ENCODE assay signal across 6 cellular contexts in genomic region chr1:1013922-1014617, GRCh38. TPM values are rescaled to one million over a fixed set of nuclear protein-coding genes. Genes with fewer than 3 reads are reported as not detected.
DNase-seq lines count a peak whose midpoint lies in the region; ATAC-seq lines count a peak whose summit lies in the region.

No MANE protein-coding gene starts in this region.

- H3K9ac ChIP-seq in HUES64 (ENCODE audit: low read depth, low read length) = peak overlapping the region; percentile 60

- WGBS in HUES64 = 34% methylated on average over 41 of the region's 41 CpGs
- WGBS in mesodermal cell (ENCODE audit: insufficient coverage in 2 of 2), 2 experiments = 54 to 59% methylated on average over 27 to 38 of the region's 41 CpGs

- H3K36me3 Mint-ChIP-seq in activated naive CD4-positive, alpha-beta T cell treated with anti-CD3 and anti-CD28 coated beads, Interleukin-2, amount 50 U/mL, for 24 hours = no peaks in the 10 kb centered on the region

- H3K4me3 ChIP-seq in HUES64 (ENCODE audit: low read length) = peak overlapping the region; percentile 69
- H3K4me3 ChIP-seq in mesodermal cell (ENCODE audit: extremely low read depth, insufficient read depth, low read length, poor library complexity, severe bottlenecking) = peak overlapping the region; percentile 41

- peak overlapping the region; percentile 91 for H3K27ac Mint-ChIP-seq in activated naive CD4-positive, alpha-beta T cell treated with anti-CD3 and anti-CD28 coated beads, Interleukin-2, amount 50 U/mL, for 24 hours

- H3K27me3 Mint-ChIP-seq in activated naive CD4-positive, alpha-beta T cell treated with anti-CD3 and anti-CD28 coated beads, Interleukin-2, amount 50 U/mL, for 24 hours = no peaks in the 10 kb centered on the region

- H3K9me3 ChIP-seq in HUES64 (ENCODE audit: insufficient read depth, low read depth, low read length) = no peaks in the 10 kb centered on the region
- H3K9me3 ChIP-seq in mesodermal cell (ENCODE audit: control insufficient read depth, low read length) = no peaks in the 10 kb centered on the region

- peak overlapping the region; percentile 90 for H3K4me3 Mint-ChIP-seq in activated naive CD4-positive, alpha-beta T cell treated with anti-CD3 and anti-CD28 coated beads, Interleukin-2, amount 50 U/mL, for 24 hours

- no peak for DNase-seq in AG08396 (ENCODE audit: low spot score)
- no peak for DNase-seq in anterior cingulate cortex (lab: John Stamatoyannopoulos, UW)

- H3K4me1 Mint-ChIP-seq in activated naive CD4-positive, alpha-beta T cell treated with anti-CD3 and anti-CD28 coated beads, Interleukin-2, amount 50 U/mL, for 24 hours = peaks cover 33% of the 10 kb centered on the region

- no peak for ATAC-seq in HG03432 (IDR thresholded peaks at IDR 0.05; ENCODE audit: unreplicated experiment)

- H3K9me3 Mint-ChIP-seq in activated naive CD4-positive, alpha-beta T cell treated with anti-CD3 and anti-CD28 coated beads, Interleukin-2, amount 50 U/mL, for 24 hours = no peaks in the 10 kb centered on the region

- H3K27ac ChIP-seq in HUES64 (ENCODE audit: low read depth, low read length) = peak overlapping the region; percentile 83; the same call in 1 of the 2 replicates
- H3K27ac ChIP-seq in mesodermal cell (ENCODE audit: low read depth, low read length, severe bottlenecking) = no peak overlapping the region

- no peaks in the 10 kb centered on the region for H3K36me3 ChIP-seq in HUES64 (ENCODE audit: insufficient read depth, low read length)
- no peaks in the 10 kb centered on the region for H3K36me3 ChIP-seq in mesodermal cell (ENCODE audit: control insufficient read depth, insufficient read depth, low read length)

- H3K27me3 ChIP-seq in HUES64 (ENCODE audit: insufficient read depth, low read length) = peaks cover 9% of the 10 kb centered on the region

- H3K4me1 ChIP-seq in HUES64 (ENCODE audit: insufficient read depth, low read length) = peaks cover 8% of the 10 kb centered on the region
- H3K4me1 ChIP-seq in mesodermal cell (ENCODE audit: control insufficient read depth, insufficient read depth, low read length, poor library complexity, severe bottlenecking) = peaks cover 7% of the 10 kb centered on the region

RNA-seq across cellular contexts. Expression of gene ISG15, which starts 0.8 kb away (rescaled TPM):
- polyA plus RNA-seq in HUES64 (2013, experiment 1 of 2) = 24.5 TPM
- polyA plus RNA-seq in HUES64 (2013, experiment 2 of 2) = 29.7 TPM
- 53.2 TPM for polyA plus RNA-seq in mesodermal cell (2013, experiment 1 of 2)
- polyA plus RNA-seq in mesodermal cell (2013, experiment 2 of 2) = 44.4 TPM

RNA-seq across cellular contexts. Expression of gene AGRN, which starts 5.8 kb away (rescaled TPM):
- 58.7 TPM for polyA plus RNA-seq in HUES64 (2013, experiment 1 of 2)
- 72.3 TPM for polyA plus RNA-seq in HUES64 (2013, experiment 2 of 2)
- polyA plus RNA-seq in mesodermal cell (2013, experiment 1 of 2) = 116 TPM
- 88.7 TPM for polyA plus RNA-seq in mesodermal cell (2013, experiment 2 of 2)

RNA-seq across cellular contexts. Expression of gene HES4, which starts 14.2 kb away (rescaled TPM):
- polyA plus RNA-seq in HUES64 (2013, experiment 1 of 2) = 3.7 TPM
- polyA plus RNA-seq in HUES64 (2013, experiment 2 of 2) = 4.8 TPM
- 59.5 TPM for polyA plus RNA-seq in mesodermal cell (2013, experiment 1 of 2)
- 35.5 TPM for polyA plus RNA-seq in mesodermal cell (2013, experiment 2 of 2)

RNA-seq across cellular contexts. Expression of gene PERM1, which starts 32.2 kb away (rescaled TPM):
- polyA plus RNA-seq in HUES64 (2013, experiment 1 of 2) = not detected
- not detected for polyA plus RNA-seq in HUES64 (2013, experiment 2 of 2)
- not detected for polyA plus RNA-seq in mesodermal cell (2013, experiment 1 of 2)
- polyA plus RNA-seq in mesodermal cell (2013, experiment 2 of 2) = not detected

RNA-seq across cellular contexts. Expression of gene PLEKHN1, which starts 47.8 kb away (rescaled TPM):
- polyA plus RNA-seq in HUES64 (2013, experiment 1 of 2) = 0.10 TPM
- polyA plus RNA-seq in HUES64 (2013, experiment 2 of 2) = 0.38 TPM
- polyA plus RNA-seq in mesodermal cell (2013, experiment 1 of 2) = 1.1 TPM
- polyA plus RNA-seq in mesodermal cell (2013, experiment 2 of 2) = 0.46 TPM
